In the genomic region with DNA sequence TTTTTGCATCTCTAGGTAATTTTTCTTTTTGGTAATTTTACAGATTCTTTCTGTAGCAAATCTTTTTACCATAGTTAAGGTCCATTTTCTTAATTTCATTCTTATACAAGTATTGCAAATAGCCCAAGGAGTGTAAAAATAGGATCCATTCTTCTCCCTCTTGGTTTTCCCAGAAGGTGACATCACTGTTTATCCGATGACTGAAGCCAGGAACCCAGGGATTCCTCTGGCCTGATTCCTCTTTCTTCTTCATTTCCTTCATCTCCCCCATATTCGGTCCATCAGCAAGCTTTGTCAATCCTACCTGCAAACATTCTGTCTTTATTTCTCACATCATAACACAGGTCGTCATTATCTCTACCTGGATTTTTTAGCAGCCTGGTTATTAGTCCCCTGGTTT, we compare ENCODE assay signal across 11 cellular contexts. TPM values are rescaled to one million over a fixed set of nuclear protein-coding genes. Genes with fewer than 3 reads are reported as not detected.
DNase-seq lines count a peak whose midpoint lies in the region; ATAC-seq, FAIRE-seq and TF ChIP-seq lines count a peak whose summit lies in the region.
"Had no signal": no experiment of that assay in that cellular context is flagged by ENCODE, and none has a peak within 500 bp of the region (broad histone marks: within the 10 kb centered on the region; RNA-seq: fewer than 3 reads in every experiment).

No MANE protein-coding gene starts in this region.

- H3K4me2 ChIP-seq in DOHH2 (ENCODE audit: low read length) (peak overlapping the region; percentile 92; the same call in 1 of the 2 replicates), Loucy (ENCODE audit: low read depth, low read length, poor library complexity, severe bottlenecking) (peak overlapping the region; percentile 86)

- H4K20me1 ChIP-seq in DOHH2 (ENCODE audit: control insufficient read depth, insufficient read depth, low read depth, low read length), result peaks cover 43% of the 10 kb centered on the region
- H4K20me1 ChIP-seq in Loucy (ENCODE audit: insufficient read depth, low read length, poor library complexity, severe bottlenecking), result peaks cover 99% of the 10 kb centered on the region

- H3K27me3 ChIP-seq in DOHH2 (ENCODE audit: control insufficient read depth, low read length) (no peaks in the 10 kb centered on the region), Loucy (ENCODE audit: insufficient read depth, low read length, poor library complexity, severe bottlenecking) (peaks cover 5% of the 10 kb centered on the region), psoas muscle (ENCODE audit: insufficient read depth in 3 of 3, low read length in 2 of 3) (no peaks in the 10 kb centered on the region), spleen (replicated peaks in 1 of 7) (no peaks in the 10 kb centered on the region)

- H3K27ac ChIP-seq in DOHH2 (ENCODE audit: low read depth, low read length) (no peak overlapping the region), psoas muscle (peak overlapping the region; percentile 47), kidney (ENCODE audit: low read depth in 2 of 2, low read length in 2 of 2) (no peak overlapping the region), spleen (peak overlapping the region in 1 of 8 donors; percentile 99)
- H3K27ac ChIP-seq: HL-60 had no signal

- H3K36me3 ChIP-seq in DOHH2 (ENCODE audit: control insufficient read depth, low read length) (peaks cover 94% of the 10 kb centered on the region), Loucy (ENCODE audit: insufficient read depth, low read length) (peaks cover 44% of the 10 kb centered on the region), psoas muscle (ENCODE audit: insufficient read depth in 1 of 2, low read depth in 1 of 2) (peaks cover 5 to 42% of the 10 kb centered on the region in 2 donors), kidney (ENCODE audit: control insufficient read depth in 1 of 2, insufficient read depth in 2 of 2, low read length in 2 of 2) (peaks cover 5 to 19% of the 10 kb centered on the region in 2 donors), spleen (peaks cover 0 to 50% (median 25%) of the 10 kb centered on the region in 6 donors)

- H3K9me3 ChIP-seq in DOHH2 (ENCODE audit: control insufficient read depth, insufficient read depth, low read length) (no peaks in the 10 kb centered on the region), Loucy (ENCODE audit: insufficient read depth, low read depth, low read length) (no peaks in the 10 kb centered on the region), psoas muscle (no peaks in the 10 kb centered on the region), kidney (ENCODE audit: control insufficient read depth in 1 of 2, low read length in 2 of 2) (no peaks in the 10 kb centered on the region), spleen (no peaks in the 10 kb centered on the region)

- 30 to 39% (median 33%) methylated on average over 3 of the region's 3 CpGs for WGBS in psoas muscle, 3 donors
- 53 to 80% (median 72%) methylated on average over 3 of the region's 3 CpGs for WGBS in spleen, 5 donors

- H3F3A ChIP-seq in DOHH2 (ENCODE audit: control insufficient read depth, insufficient read depth) (no peaks in the 10 kb centered on the region), Loucy (ENCODE audit: low read depth) (no peaks in the 10 kb centered on the region)

- FAIRE-seq in kidney (lab: Jason Lieb, UNC), result no peak

- ATAC-seq in psoas muscle (peak in 1 of 4 donors; percentile 56), GM18868 (IDR thresholded peaks at IDR 0.05; ENCODE audit: unreplicated experiment) (no peak)

- peak overlapping the region; percentile 97 for H3K9ac ChIP-seq in Loucy (ENCODE audit: low read depth, low read length, poor library complexity, severe bottlenecking)
- no peak overlapping the region for H3K9ac ChIP-seq in kidney (ENCODE audit: low read length in 2 of 2)

- DNase-seq in epithelial cell of esophagus (ENCODE audit: low read depth), result peak; percentile 17
- no peak for DNase-seq in psoas muscle
- no peak for DNase-seq in kidney
- no peak for DNase-seq in spleen
- DNase-seq: NCI-H187; stimulated activated CD4-positive, alpha-beta T cell treated with anti-CD3 and anti-CD28 coated beads, Interleukin-12 subunit alpha, Interleukin-12 subunit beta, amount 100 ng/mL, for 4 hours; stimulated activated naive CD4-positive, alpha-beta T cell had no signal

- H3K79me2 ChIP-seq in DOHH2 (ENCODE audit: control insufficient read depth, low read length), result peaks cover 92% of the 10 kb centered on the region
- H3K79me2 ChIP-seq in Loucy (ENCODE audit: insufficient read depth, low read length), result peaks cover 100% of the 10 kb centered on the region

- TF ChIP-seq CTCF in DOHH2 (IDR thresholded peaks at IDR 0.05; ENCODE audit: low read depth, low read length, poor library complexity, severe bottlenecking) (no peak), Loucy (conservative IDR thresholded peaks at IDR 0.05; ENCODE audit: low read length) (no peak), epithelial cell of esophagus (IDR thresholded peaks at IDR 0.05; ENCODE audit: insufficient read depth, low read depth, low read length, missing control alignments) (no peak), psoas muscle (IDR thresholded peaks at IDR 0.05) (no peak), kidney (IDR thresholded peaks at IDR 0.05; ENCODE audit: borderline replicate concordance, extremely low read depth, insufficient read depth) (no peak), spleen (IDR thresholded peaks at IDR 0.05 in 8 of 11, conservative IDR thresholded peaks at IDR 0.05 in 3 of 11) (no peak)

- H3K9me2 ChIP-seq in DOHH2 (replicated peaks; ENCODE audit: control insufficient read depth, low read length), result no peaks in the 10 kb centered on the region
- no peaks in the 10 kb centered on the region for H3K9me2 ChIP-seq in Loucy (replicated peaks; ENCODE audit: low read depth, low read length)

- TF ChIP-seq POLR2A in spleen (IDR thresholded peaks at IDR 0.05), result no peak

- H3K4me3 ChIP-seq in DOHH2 (ENCODE audit: low read length) (peak overlapping the region; percentile 75; the same call in 1 of the 2 replicates), Loucy (ENCODE audit: low read length, poor library complexity, severe bottlenecking) (peak overlapping the region; percentile 84), epithelial cell of esophagus (ENCODE audit: low read length) (no peak overlapping the region), psoas muscle (peak overlapping the region; percentile 98), kidney (ENCODE audit: low read length in 2 of 2) (no peak overlapping the region), spleen (peak overlapping the region in 2 of 8 donors; percentile 82)

- intact Hi-C loops in psoas muscle (cut with DNase I), result loop anchor here (10.0 kb wide), 3 partner anchors 200 to 990 kb away; partner anchors contain the start of genes EARS2 (in 1 of the 2), LCMT1 (in 1 of the 2) and UBFD1 (in 1 of the 2)
- intact Hi-C loops in kidney (cut with DNase I), result loop anchor here (10.0 kb wide), 1 partner anchor 270 kb away; no protein-coding TSS in a partner anchor
- intact Hi-C loops in spleen (cut with DNase I; ENCODE audit: low total_unique reads), result no loop called here

- H3K4me1 ChIP-seq in DOHH2 (ENCODE audit: control insufficient read depth, low read length), result peaks cover 35% of the 10 kb centered on the region
- peaks cover 40% of the 10 kb centered on the region for H3K4me1 ChIP-seq in Loucy (ENCODE audit: insufficient read depth, low read length, poor library complexity, severe bottlenecking)
- H3K4me1 ChIP-seq in psoas muscle, result peaks cover 29% of the 10 kb centered on the region
- H3K4me1 ChIP-seq in kidney (ENCODE audit: control insufficient read depth in 1 of 2, insufficient read depth in 1 of 2, low read depth in 1 of 2, low read length in 2 of 2), result peaks cover 4 to 12% of the 10 kb centered on the region in 2 donors
- peaks cover 27 to 93% (median 63%) of the 10 kb centered on the region in 6 donors for H3K4me1 ChIP-seq in spleen

- no peak overlapping the region for H2AFZ ChIP-seq in Loucy (ENCODE audit: low read length)

RNA-seq across cellular contexts. Expression of gene RBBP6, which starts 5.3 kb away (rescaled TPM):
- 10 to 100 TPM; 21.8 to 30.7 (median 25.7) TPM for total RNA-seq in psoas muscle
- 10 to 100 TPM; 11.7 to 21.6 (median 15.4) TPM for polyA plus RNA-seq in psoas muscle
- total RNA-seq in kidney, result 51.3 TPM
- polyA plus RNA-seq in kidney (ENCODE audit: insufficient read depth, low read depth, low replicate concordance), result 22.8 TPM
- 10 to 100 TPM; 63.5 to 83.9 (median 72.7) TPM for total RNA-seq in spleen
- polyA plus RNA-seq in spleen, result 10 to 100 TPM; 34.3 to 39.1 (median 34.7) TPM

Comparison
In these comparisons a context has a peak if more than half of its experiments do, and no peak if none do; other contexts are left out.
1. H3K4me3 ChIP-seq: peak in DOHH2 (single experiment), Loucy (single experiment) and psoas muscle (single experiment); none in epithelial cell of esophagus (single experiment) and kidney (0 of 2).